21 cellular contexts compared by ENCODE assay signal in genomic region chr6:91691449-91691848, GRCh38.
"Had no signal": no experiment of that assay in that cellular context is flagged by ENCODE, and none has a peak within 500 bp of the region (broad histone marks: within the 10 kb centered on the region; RNA-seq: fewer than 3 reads in every experiment).

No MANE protein-coding gene starts in this region.

- DNase-seq: activated CD4-positive, alpha-beta T cell treated with anti-CD3 and anti-CD28 coated beads for 48 hours; activated CD4-positive, alpha-beta T cell treated with anti-CD3 and anti-CD28 coated beads, Interleukin-2, amount 50 U/mL, for 48 hours; activated CD4-positive, CD25-positive, alpha-beta regulatory T cell treated with anti-CD3 and anti-CD28 coated beads, Interleukin-2, amount 50 U/mL, for 72 hours; activated CD8-positive, alpha-beta memory T cell treated with anti-CD3 and anti-CD28 coated beads, Interleukin-2, amount 10 ng/mL, durations not matched to agents 7 days and 5 days; activated effector memory CD4-positive, alpha-beta T cell treated with Interleukin-2 at 50 U/mL for 16 hours; activated naive CD4-positive, alpha-beta T cell; activated naive CD8-positive, alpha-beta T cell treated with anti-CD3 and anti-CD28 coated beads, Interleukin-2, amount 50 U/mL, for 24 hours; activated T-cell treated with anti-CD3 and anti-CD28 coated beads, Interleukin-2, amount 50 U/mL, for 24 hours; amniotic stem cell; body of pancreas; KG1; NCI-H1048; NCI-H146; NCI-H187 treated with DMSO at 0.1 percent for 48 hours; NCI-H2081 treated with DMSO at 0.1 percent for 48 hours; NCI-H446; NCI-H524; PC-3; SHP77 had no signal

- ATAC-seq: activated CD8-positive, alpha-beta memory T cell treated with anti-CD3 and anti-CD28 coated beads, Interleukin-2, amount 10 ng/mL, durations not matched to agents 7 days and 5 days; activated naive CD8-positive, alpha-beta T cell treated with anti-CD3 and anti-CD28 coated beads, Interleukin-2, amount 50 U/mL, for 24 hours; body of pancreas; PC-3; SK-N-SH treated with all-trans-retinoic acid at 6 μM for 48 hours; WTC11 had no signal
